ENCODE assay signal across 1 cellular context in genomic region chr17:38460082-38460715, GRCh38.
TF ChIP-seq lines count a peak whose summit lies in the region.

No MANE protein-coding gene starts in this region.

TF ChIP-seq in K562, 482 proteins besides CTCF, POLR2A, EP300 and RAD21 (continued from another document):
- TF ChIP-seq, protein P1, sequence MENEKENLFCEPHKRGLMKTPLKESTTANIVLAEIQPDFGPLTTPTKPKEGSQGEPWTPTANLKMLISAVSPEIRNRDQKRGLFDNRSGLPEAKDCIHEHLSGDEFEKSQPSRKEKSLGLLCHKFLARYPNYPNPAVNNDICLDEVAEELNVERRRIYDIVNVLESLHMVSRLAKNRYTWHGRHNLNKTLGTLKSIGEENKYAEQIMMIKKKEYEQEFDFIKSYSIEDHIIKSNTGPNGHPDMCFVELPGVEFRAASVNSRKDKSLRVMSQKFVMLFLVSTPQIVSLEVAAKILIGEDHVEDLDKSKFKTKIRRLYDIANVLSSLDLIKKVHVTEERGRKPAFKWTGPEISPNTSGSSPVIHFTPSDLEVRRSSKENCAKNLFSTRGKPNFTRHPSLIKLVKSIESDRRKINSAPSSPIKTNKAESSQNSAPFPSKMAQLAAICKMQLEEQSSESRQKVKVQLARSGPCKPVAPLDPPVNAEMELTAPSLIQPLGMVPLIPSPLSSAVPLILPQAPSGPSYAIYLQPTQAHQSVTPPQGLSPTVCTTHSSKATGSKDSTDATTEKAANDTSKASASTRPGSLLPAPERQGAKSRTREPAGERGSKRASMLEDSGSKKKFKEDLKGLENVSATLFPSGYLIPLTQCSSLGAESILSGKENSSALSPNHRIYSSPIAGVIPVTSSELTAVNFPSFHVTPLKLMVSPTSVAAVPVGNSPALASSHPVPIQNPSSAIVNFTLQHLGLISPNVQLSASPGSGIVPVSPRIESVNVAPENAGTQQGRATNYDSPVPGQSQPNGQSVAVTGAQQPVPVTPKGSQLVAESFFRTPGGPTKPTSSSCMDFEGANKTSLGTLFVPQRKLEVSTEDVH (IDR thresholded peaks at IDR 0.05; ENCODE audit: low read depth, partially characterized antibody) = no peak
- no peak for TF ChIP-seq BRF2 (IDR thresholded peaks at IDR 0.05; ENCODE audit: borderline replicate concordance, insufficient read depth, insufficient read length)
- TF ChIP-seq ZNF354B (CRISPR knock-in tag; IDR thresholded peaks at IDR 0.05) = no peak
- no peak for TF ChIP-seq GABPB1 (CRISPR knock-in tag; IDR thresholded peaks at IDR 0.05)
- peak; percentile 54 for TF ChIP-seq TCF3 (CRISPR knock-in tag; IDR thresholded peaks at IDR 0.05)
- TF ChIP-seq PBX2 (CRISPR knock-in tag; IDR thresholded peaks at IDR 0.05; ENCODE audit: low read depth) = no peak
- TF ChIP-seq PBX2 (tag; conservative IDR thresholded peaks at IDR 0.05; ENCODE audit: low read depth) = no peak
- no peak for TF ChIP-seq KDM4B (IDR thresholded peaks at IDR 0.05; ENCODE audit: borderline replicate concordance in 2 of 2, low read depth in 1 of 2)
- TF ChIP-seq DPF2 (IDR thresholded peaks at IDR 0.05) = peak; percentile 58
- no peak for TF ChIP-seq ZNF609 (CRISPR knock-in tag; IDR thresholded peaks at IDR 0.05; ENCODE audit: borderline replicate concordance)
- no peak for TF ChIP-seq GTF3C2 (IDR thresholded peaks at IDR 0.05; ENCODE audit: borderline replicate concordance, extremely low read depth, insufficient read length)
- no peak for TF ChIP-seq PPARD (CRISPR knock-in tag; IDR thresholded peaks at IDR 0.05)
- TF ChIP-seq STAG1 (CRISPR knock-in tag; IDR thresholded peaks at IDR 0.05; ENCODE audit: borderline replicate concordance) = no peak
- peak; percentile 80 for TF ChIP-seq CBFA2T3 (IDR thresholded peaks at IDR 0.05)
- TF ChIP-seq ZNF592 (IDR thresholded peaks at IDR 0.05) = no peak
- peak; percentile 84 for TF ChIP-seq TFE3 (CRISPR knock-in tag; IDR thresholded peaks at IDR 0.05)
- TF ChIP-seq ZNF311 (CRISPR knock-in tag; IDR thresholded peaks at IDR 0.05) = no peak
- no peak for TF ChIP-seq GATA2 (CRISPR knock-in tag; IDR thresholded peaks at IDR 0.05)
- peak; percentile 80 for TF ChIP-seq RAD51 (IDR thresholded peaks at IDR 0.05; ENCODE audit: borderline replicate concordance, low read depth)
- TF ChIP-seq NR4A1 (CRISPR knock-in tag; IDR thresholded peaks at IDR 0.05) = no peak
- 0 out of 2 replicates have a peak, but pooled peaks have one; percentile 16 for TF ChIP-seq NR4A1 (tag; IDR thresholded peaks at IDR 0.05)
- TF ChIP-seq CHD1 (IDR thresholded peaks at IDR 0.05; ENCODE audit: low read length) = no peak
- TF ChIP-seq ATF1 (CRISPR knock-in tag; IDR thresholded peaks at IDR 0.05) = no peak
- 0 out of 2 replicates have a peak, but pooled peaks have one; percentile 28 for TF ChIP-seq ATF1 (tag; IDR thresholded peaks at IDR 0.05)
- TF ChIP-seq ZNF444 (CRISPR knock-in tag; IDR thresholded peaks at IDR 0.05) = no peak
- TF ChIP-seq BHLHE40 (IDR thresholded peaks at IDR 0.05; ENCODE audit: low read length) = peak; percentile 91
- no peak for TF ChIP-seq ZNF785 (CRISPR knock-in tag; IDR thresholded peaks at IDR 0.05)
- no peak for TF ChIP-seq MEF2D (tag; conservative IDR thresholded peaks at IDR 0.05; ENCODE audit: low read depth)
- no peak for TF ChIP-seq KLF1 (tag; IDR thresholded peaks at IDR 0.05)
